ENCODE assay signal across 19 cellular contexts in the genomic region with DNA sequence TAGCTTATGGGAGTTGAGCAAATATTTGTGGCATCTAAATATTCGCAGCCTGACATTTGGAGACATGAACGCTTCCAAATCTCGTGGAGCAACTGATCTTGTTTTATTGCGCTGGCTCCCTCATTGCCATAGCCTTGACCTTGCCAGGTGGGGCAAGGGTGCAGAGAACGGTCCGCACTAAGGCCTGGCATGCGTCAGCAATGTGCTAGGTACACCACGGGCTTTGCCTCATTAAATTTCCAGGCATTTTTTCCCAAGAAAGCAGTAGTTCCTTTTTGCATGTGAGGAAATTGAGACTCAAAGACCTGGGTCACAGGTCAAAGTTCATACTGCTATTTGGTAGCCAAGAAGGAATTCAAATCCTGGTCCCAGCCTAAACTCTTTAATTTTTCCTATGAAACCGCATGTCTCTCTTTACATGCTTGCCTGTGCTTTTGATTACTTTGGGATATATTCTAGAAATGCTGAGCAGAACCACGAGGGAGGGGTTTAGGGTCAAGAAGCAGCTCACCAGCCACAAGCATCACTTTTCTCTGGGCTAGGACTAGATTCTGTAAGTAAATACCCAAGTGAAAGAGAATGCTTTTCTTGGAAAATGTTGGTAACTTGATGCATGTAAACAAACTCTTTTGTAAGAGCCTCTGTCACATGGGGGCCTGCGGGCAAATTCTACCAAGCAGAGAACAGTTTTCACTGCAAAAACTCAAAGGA.
"Had no signal": no experiment of that assay in that cellular context is flagged by ENCODE, and none has a peak within 500 bp of the region (broad histone marks: within the 10 kb centered on the region; RNA-seq: fewer than 3 reads in every experiment).

No MANE protein-coding gene starts in this region.

- H3K4me1 Mint-ChIP-seq: stimulated activated naive B cell treated with anti-CD40 and anti-IgM and Interleukin-4, amounts not matched to agents 10 μg/mL and 1 μg/mL and 100 μg/mL, for 72 hours; stimulated activated naive CD8-positive, alpha-beta T cell treated with anti-CD3 and anti-CD28 coated beads, Interleukin-15, amount 100 ng/mL, for 72 hours had no signal

- DNase-seq: effector memory CD8-positive, alpha-beta T cell; heart left ventricle; hippocampal formation; left colon; naive thymus-derived CD4-positive, alpha-beta T cell; nephron progenitor cell; posterior cingulate gyrus; sigmoid colon; stimulated activated CD4-positive, alpha-beta T cell treated with anti-CD3 and anti-CD28 coated beads, Interleukin-2, amount 100 ng/mL, for 24 hours; stimulated activated CD4-positive, alpha-beta T cell treated with anti-CD3 and anti-CD28 coated beads, Interleukin-4, amount 100 ng/mL, for 4 hours; stimulated activated naive B cell treated with anti-CD40 and anti-IgM and Interleukin-4, amounts not matched to agents 10 μg/mL and 1 μg/mL and 100 μg/mL, for 72 hours; stimulated activated naive CD8-positive, alpha-beta T cell treated with anti-CD3 and anti-CD28 coated beads, Interleukin-15, amount 100 ng/mL, for 72 hours; tibial artery; upper lobe of left lung; uterus had no signal

- H3K36me3 ChIP-seq: esophagus muscularis mucosa, heart left ventricle, sigmoid colon, tibial artery, upper lobe of left lung, uterus had no signal

- H3K4me1 ChIP-seq: esophagus muscularis mucosa, heart left ventricle, sigmoid colon, tibial artery, upper lobe of left lung, uterus had no signal

- H3K36me3 Mint-ChIP-seq: stimulated activated naive B cell treated with anti-CD40 and anti-IgM and Interleukin-4, amounts not matched to agents 10 μg/mL and 1 μg/mL and 100 μg/mL, for 72 hours had no signal

- H3K4me3 Mint-ChIP-seq: dendritic cell treated with granulocyte-macrophage colony-stimulating factor and Interleukin-4, amounts not matched to agents 40 ng/mL and 50 ng/mL, for 4 days; effector memory CD8-positive, alpha-beta T cell; naive thymus-derived CD4-positive, alpha-beta T cell; nephron progenitor cell; stimulated activated naive B cell treated with anti-CD40 and anti-IgM and Interleukin-4, amounts not matched to agents 10 μg/mL and 1 μg/mL and 100 μg/mL, for 72 hours; stimulated activated naive CD8-positive, alpha-beta T cell treated with anti-CD3 and anti-CD28 coated beads, Interleukin-15, amount 100 ng/mL, for 72 hours had no signal

- H3K27me3 ChIP-seq: esophagus muscularis mucosa, heart left ventricle, sigmoid colon, tibial artery, upper lobe of left lung, uterus had no signal

- H3K9me3 Mint-ChIP-seq: dendritic cell treated with granulocyte-macrophage colony-stimulating factor and Interleukin-4, amounts not matched to agents 40 ng/mL and 50 ng/mL, for 4 days; nephron progenitor cell had no signal

- H3K27me3 Mint-ChIP-seq: dendritic cell treated with granulocyte-macrophage colony-stimulating factor and Interleukin-4, amounts not matched to agents 40 ng/mL and 50 ng/mL, for 4 days; effector memory CD8-positive, alpha-beta T cell; naive thymus-derived CD4-positive, alpha-beta T cell; stimulated activated naive B cell treated with anti-CD40 and anti-IgM and Interleukin-4, amounts not matched to agents 10 μg/mL and 1 μg/mL and 100 μg/mL, for 72 hours; stimulated activated naive CD8-positive, alpha-beta T cell treated with anti-CD3 and anti-CD28 coated beads, Interleukin-15, amount 100 ng/mL, for 72 hours had no signal

- H3K27ac ChIP-seq: epithelial cell of prostate, esophagus muscularis mucosa, heart left ventricle, sigmoid colon, tibial artery, upper lobe of left lung, uterus had no signal

- H3K27ac Mint-ChIP-seq: dendritic cell treated with granulocyte-macrophage colony-stimulating factor and Interleukin-4, amounts not matched to agents 40 ng/mL and 50 ng/mL, for 4 days; effector memory CD8-positive, alpha-beta T cell; nephron progenitor cell; stimulated activated naive B cell treated with anti-CD40 and anti-IgM and Interleukin-4, amounts not matched to agents 10 μg/mL and 1 μg/mL and 100 μg/mL, for 72 hours; stimulated activated naive CD8-positive, alpha-beta T cell treated with anti-CD3 and anti-CD28 coated beads, Interleukin-15, amount 100 ng/mL, for 72 hours had no signal

- ATAC-seq: effector memory CD8-positive, alpha-beta T cell; heart left ventricle; left colon; naive thymus-derived CD4-positive, alpha-beta T cell; stimulated activated naive B cell treated with anti-CD40 and anti-IgM and Interleukin-4, amounts not matched to agents 10 μg/mL and 1 μg/mL and 100 μg/mL, for 72 hours; stimulated activated naive CD8-positive, alpha-beta T cell treated with anti-CD3 and anti-CD28 coated beads, Interleukin-15, amount 100 ng/mL, for 72 hours had no signal

- H3K4me3 ChIP-seq: esophagus muscularis mucosa, heart left ventricle, sigmoid colon, skin epidermis, tibial artery, upper lobe of left lung, uterus had no signal
